23 cellular contexts compared by ENCODE assay signal in the genomic region with DNA sequence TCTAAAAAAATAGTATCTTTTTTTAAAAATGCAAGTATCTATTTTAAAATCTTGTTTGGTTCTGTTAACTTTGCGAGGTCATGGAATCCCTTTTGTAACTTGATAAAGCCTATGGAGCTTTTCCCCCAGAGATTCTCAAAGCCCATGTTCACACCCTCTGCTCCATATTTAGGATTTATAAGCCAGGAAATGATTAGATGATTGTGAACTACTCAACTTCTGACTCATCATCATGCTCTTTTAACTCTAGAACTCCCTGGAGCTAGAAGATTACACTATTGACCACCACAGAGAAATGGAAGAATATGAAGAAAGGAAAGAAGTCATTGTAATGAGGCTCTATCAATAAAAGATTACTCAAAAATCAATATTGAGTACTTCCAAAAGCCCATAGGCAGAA. TPM values are rescaled to one million over a fixed set of nuclear protein-coding genes. Genes with fewer than 3 reads are reported as not detected.
DNase-seq lines count a peak whose midpoint lies in the region; ATAC-seq and TF ChIP-seq lines count a peak whose summit lies in the region.
"Had no signal": no experiment of that assay in that cellular context is flagged by ENCODE, and none has a peak within 500 bp of the region (broad histone marks: within the 10 kb centered on the region; RNA-seq: fewer than 3 reads in every experiment).

No MANE protein-coding gene starts in this region.

- in situ Hi-C loops in mammary epithelial cell (cut with MboI; ENCODE audit: low sequenced_read_pairs in 2 of 2): no loop called here
- in situ Hi-C loops in G401 (cut with HindIII; ENCODE audit: low sequenced_read_pairs): no loop called here

- H3K9me3 ChIP-seq in mammary epithelial cell (replicated peaks; ENCODE audit: insufficient read depth, low read length): no peaks in the 10 kb centered on the region
- H3K9me3 ChIP-seq: lower lobe of right lung, tibial nerve had no signal

- H3K9ac ChIP-seq in mammary epithelial cell (ENCODE audit: insufficient read depth, low read length): no peak overlapping the region

- H3K4me3 Mint-ChIP-seq in MCF 10A (ENCODE audit: unreplicated experiment): no peak overlapping the region
- H3K4me3 Mint-ChIP-seq in effector memory CD8-positive, alpha-beta T cell: no peak overlapping the region
- H3K4me3 Mint-ChIP-seq: activated CD4-positive, alpha-beta T cell treated with anti-CD3 and anti-CD28 coated beads, Interleukin-2, amount 10 ng/mL, durations not matched to agents 24 days and 14 days; activated naive CD4-positive, alpha-beta T cell treated with anti-CD3 and anti-CD28 coated beads, Interleukin-2, amount 50 U/mL, for 24 hours; CD8-positive, alpha-beta T cell; nephron progenitor cell had no signal

- ATAC-seq in SK-N-SH treated with all-trans-retinoic acid at 6 μM for 48 hours: peak; percentile 62
- no peak for ATAC-seq in effector memory CD8-positive, alpha-beta T cell (replicated peaks)
- ATAC-seq: CD8-positive, alpha-beta T cell; HCT116; lower lobe of right lung had no signal

- intact Hi-C loops in mammary epithelial cell (cut with micrococcal nuclease): no loop called here
- intact Hi-C loops in MCF 10A (cut with micrococcal nuclease): no loop called here

- no peaks in the 10 kb centered on the region for H3K9me3 Mint-ChIP-seq in MCF 10A (ENCODE audit: unreplicated experiment)
- peaks cover 0 to 2% of the 10 kb centered on the region in 2 donors for H3K9me3 Mint-ChIP-seq in effector memory CD8-positive, alpha-beta T cell
- H3K9me3 Mint-ChIP-seq: activated CD4-positive, alpha-beta T cell treated with anti-CD3 and anti-CD28 coated beads, Interleukin-2, amount 10 ng/mL, durations not matched to agents 24 days and 14 days; activated naive CD4-positive, alpha-beta T cell treated with anti-CD3 and anti-CD28 coated beads, Interleukin-2, amount 50 U/mL, for 24 hours; nephron progenitor cell had no signal

- H3K4me3 ChIP-seq in mammary epithelial cell (replicated peaks in 1 of 3; ENCODE audit: insufficient read depth in 1 of 3, low read depth in 2 of 3, low read length in 3 of 3): no peak overlapping the region
- H3K4me3 ChIP-seq: lower lobe of right lung, tibial nerve had no signal

- no peak overlapping the region for H3K27ac ChIP-seq in mammary epithelial cell (ENCODE audit: insufficient read depth, low read depth, low read length)
- H3K27ac ChIP-seq: 22Rv1, lower lobe of right lung, tibial nerve had no signal

- no peaks in the 10 kb centered on the region for H3K36me3 ChIP-seq in mammary epithelial cell (ENCODE audit: insufficient read depth, low read length)
- H3K36me3 ChIP-seq: lower lobe of right lung, tibial nerve had no signal

- WGBS in mammary epithelial cell (ENCODE audit: low coverage, missing lambda C conversion rate): 92% methylated on average over 1 of the region's 1 CpG

- H2AFZ ChIP-seq in mammary epithelial cell (ENCODE audit: low read depth, low read length): no peak overlapping the region

- peaks cover 12% of the 10 kb centered on the region for H3K4me1 Mint-ChIP-seq in MCF 10A (ENCODE audit: insufficient read depth, unreplicated experiment)
- H3K4me1 Mint-ChIP-seq in effector memory CD8-positive, alpha-beta T cell (ENCODE audit: low read depth in 2 of 2): no peaks in the 10 kb centered on the region
- H3K4me1 Mint-ChIP-seq: activated CD4-positive, alpha-beta T cell treated with anti-CD3 and anti-CD28 coated beads, Interleukin-2, amount 10 ng/mL, durations not matched to agents 24 days and 14 days; activated naive CD4-positive, alpha-beta T cell treated with anti-CD3 and anti-CD28 coated beads, Interleukin-2, amount 50 U/mL, for 24 hours had no signal

- no peaks in the 10 kb centered on the region for H4K20me1 ChIP-seq in mammary epithelial cell (ENCODE audit: insufficient read depth, low read length)

- POLR2A ChIA-PET in MCF 10A (lab: Yijun Ruan, JAX): no interaction called here

- H3K36me3 Mint-ChIP-seq in MCF 10A (ENCODE audit: insufficient read depth, unreplicated experiment): no peaks in the 10 kb centered on the region
- no peaks in the 10 kb centered on the region for H3K36me3 Mint-ChIP-seq in effector memory CD8-positive, alpha-beta T cell (ENCODE audit: insufficient read depth)
- H3K36me3 Mint-ChIP-seq: activated naive CD4-positive, alpha-beta T cell treated with anti-CD3 and anti-CD28 coated beads, Interleukin-2, amount 50 U/mL, for 24 hours; CD8-positive, alpha-beta T cell had no signal

- peaks cover 12% of the 10 kb centered on the region for H3K27me3 Mint-ChIP-seq in MCF 10A (ENCODE audit: insufficient read depth, unreplicated experiment)
- H3K27me3 Mint-ChIP-seq in effector memory CD8-positive, alpha-beta T cell: peaks cover 0 to 26% of the 10 kb centered on the region in 2 donors
- H3K27me3 Mint-ChIP-seq: activated CD4-positive, alpha-beta T cell treated with anti-CD3 and anti-CD28 coated beads, Interleukin-2, amount 10 ng/mL, durations not matched to agents 24 days and 14 days had no signal

- peak overlapping the region; percentile 27 for H3K4me2 ChIP-seq in mammary epithelial cell (ENCODE audit: insufficient read depth, low read depth, low read length)

- H3K27ac Mint-ChIP-seq in MCF 10A (ENCODE audit: low read depth, unreplicated experiment): no peak overlapping the region
- H3K27ac Mint-ChIP-seq in effector memory CD8-positive, alpha-beta T cell: no peak overlapping the region
- H3K27ac Mint-ChIP-seq: activated naive CD4-positive, alpha-beta T cell treated with anti-CD3 and anti-CD28 coated beads, Interleukin-2, amount 50 U/mL, for 24 hours; CD8-positive, alpha-beta T cell; nephron progenitor cell had no signal

- dilution Hi-C loops in mammary epithelial cell (cut with HindIII; ENCODE audit: low sequenced_read_pairs): no loop called here

- TF ChIP-seq CTCF in mammary epithelial cell (conservative IDR thresholded peaks at IDR 0.05 in 1 of 2, IDR thresholded peaks at IDR 0.05 in 1 of 2; ENCODE audit: extremely low read depth in 1 of 2, insufficient read depth in 1 of 2, low read depth in 1 of 2, low read length in 2 of 2) (no peak), MCF 10A (IDR thresholded peaks at IDR 0.05; ENCODE audit: unreplicated experiment) (no peak)

- peaks cover 22% of the 10 kb centered on the region for H3K4me1 ChIP-seq in mammary epithelial cell (ENCODE audit: insufficient read depth, low read length)
- H3K4me1 ChIP-seq: lower lobe of right lung had no signal

- BruUV-seq in mammary epithelial cell (replicated peaks; lab: Mats Ljungman, UMichigan) (no TSS peak), MCF 10A (replicated peaks; lab: Mats Ljungman, UMichigan) (no TSS peak)

- DNase-seq in mammary epithelial cell: peak; percentile 39
- DNase-seq in MCF 10A (ENCODE audit: unreplicated experiment): no peak
- DNase-seq in foreskin melanocyte: peak; percentile 53
- DNase-seq in effector memory CD8-positive, alpha-beta T cell: no peak
- DNase-seq in NCI-H2029 (lab: John Stamatoyannopoulos, UW): no peak
- no peak for DNase-seq in G401 (ENCODE audit: low spot score)
- no peak for DNase-seq in NCI-H2107 (lab: John Stamatoyannopoulos, UW)
- DNase-seq: activated CD4-positive, alpha-beta T cell treated with anti-CD3 and anti-CD28 coated beads, Interleukin-2, amount 10 ng/mL, durations not matched to agents 24 days and 14 days; CD8-positive, alpha-beta T cell; lower lobe of right lung; NCI-H1048; NCI-H2171 treated with DMSO at 0.1 percent for 48 hours; nephron progenitor cell; SHP77 treated with DMSO at 0.1 percent for 48 hours; stimulated activated CD8-positive, alpha-beta memory T cell treated with anti-CD3 and anti-CD28 coated beads, Interleukin-4, amount 100 ng/mL, for 48 hours; T-helper 9 cell had no signal

- no peaks in the 10 kb centered on the region for H3K79me2 ChIP-seq in mammary epithelial cell (ENCODE audit: insufficient read depth, low read length)

- CTCF ChIA-PET in mammary epithelial cell (lab: Charles Lee; ENCODE audit: low non-redundant PET) (no interaction called here), MCF 10A (lab: Yijun Ruan, JAX) (interaction anchor here (0.6 to 1.0 kb wide), 3 partner anchors 29 to 1307 kb away, joined by 3 to 5 read pairs (median 3); partner anchors contain the start of gene C3orf49)

- H3K27me3 ChIP-seq in mammary epithelial cell (ENCODE audit: insufficient read depth, low read length): no peaks in the 10 kb centered on the region
- H3K27me3 ChIP-seq: tibial nerve had no signal

TF ChIP-seq in SK-N-SH treated with all-trans-retinoic acid at 6 μM for 48 hours, 23 proteins besides CTCF, POLR2A, EP300 and RAD21 (continues in another document):
- TF ChIP-seq PATZ1 (CRISPR knock-in tag; IDR thresholded peaks at IDR 0.05; ENCODE audit: borderline replicate concordance): no peak
- no peak for TF ChIP-seq ZFP3 (CRISPR knock-in tag; IDR thresholded peaks at IDR 0.05)
- TF ChIP-seq ARNTL (CRISPR knock-in tag; IDR thresholded peaks at IDR 0.05; ENCODE audit: borderline replicate concordance, low read depth): no peak
- TF ChIP-seq TOX (CRISPR knock-in tag; IDR thresholded peaks at IDR 0.05; ENCODE audit: borderline replicate concordance): no peak
- no peak for TF ChIP-seq CSDC2 (CRISPR knock-in tag; IDR thresholded peaks at IDR 0.05)
- TF ChIP-seq ZNF70 (CRISPR knock-in tag; IDR thresholded peaks at IDR 0.05): no peak
- TF ChIP-seq ZNF565 (CRISPR knock-in tag; conservative IDR thresholded peaks at IDR 0.05; ENCODE audit: low read depth): no peak
- no peak for TF ChIP-seq ZNF8 (CRISPR knock-in tag; IDR thresholded peaks at IDR 0.05)

RNA-seq across cellular contexts. Expression of gene C3orf49, which starts 55.9 kb away (rescaled TPM):
- not detected for total RNA-seq in mammary epithelial cell
- polyA plus RNA-seq in mammary epithelial cell: not detected
- polyA minus RNA-seq in mammary epithelial cell: not detected
- not detected in 2 replicates for total RNA-seq in MCF 10A (2022)
- total RNA-seq in G401 (2014; rRNA removed; shearing (Covaris generic)): not detected in 2 replicates
- total RNA-seq: activated CD4-positive, alpha-beta T cell treated with anti-CD3 and anti-CD28 coated beads, Interleukin-2, amount 10 ng/mL, durations not matched to agents 24 days and 14 days; cardiac septum; CD8-positive, alpha-beta T cell; frontal cortex; lower lobe of right lung; tibial nerve had no signal

Comparison
In these comparisons a context has a peak if more than half of its experiments do, and no peak if none do; other contexts are left out.
1. DNase-seq: peak in mammary epithelial cell (single experiment) and foreskin melanocyte (single experiment); none in MCF 10A (single experiment), effector memory CD8-positive, alpha-beta T cell (0 of 3), NCI-H2029 (single experiment), G401 (single experiment) and NCI-H2107 (single experiment).